1 cellular context compared by ENCODE assay signal in the genomic region with DNA sequence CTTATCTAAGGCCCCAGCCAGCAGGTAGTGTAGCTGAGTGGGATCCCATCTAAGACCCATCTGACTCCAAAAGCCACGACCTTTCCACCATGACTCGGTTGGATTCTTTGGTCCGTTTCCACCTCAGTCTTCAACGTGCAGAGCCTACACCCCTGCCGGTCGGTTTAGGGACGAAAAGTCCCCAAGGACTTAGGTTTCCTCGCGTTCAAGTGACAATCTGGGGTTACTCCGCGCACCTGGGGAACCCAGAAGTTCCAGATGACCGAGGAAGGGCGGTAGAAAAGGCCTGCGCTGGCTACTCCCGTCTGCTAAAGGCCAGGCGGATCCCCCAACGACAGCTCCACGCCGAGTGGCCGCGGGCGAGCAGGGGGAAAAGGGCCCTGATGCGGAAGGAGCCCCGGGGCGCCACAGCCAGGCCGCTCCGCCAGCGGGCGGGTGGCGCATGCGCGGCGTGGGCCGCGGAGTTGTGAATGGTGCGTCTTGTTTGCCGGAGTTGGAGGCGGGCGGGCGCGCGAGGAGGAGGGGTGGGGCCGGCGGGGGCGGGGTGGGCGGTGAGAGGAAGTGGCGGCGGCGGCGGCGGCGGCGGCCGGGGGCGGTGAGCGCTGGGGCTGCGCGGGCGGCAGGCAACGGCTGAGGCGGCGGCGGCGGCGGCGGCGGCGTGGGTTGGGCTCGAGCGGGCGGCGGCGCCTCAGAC.
TF ChIP-seq lines count a peak whose summit lies in the region.

A gene (plus strand): TSS at position 595 of the 694 bp plus-strand sequence. CDS start 259 bp downstream, outside the sequence.

TF ChIP-seq in HepG2, 621 proteins besides CTCF, POLR2A, EP300 and RAD21 (continued from another document and continues in another):
- TF ChIP-seq, protein P1, sequence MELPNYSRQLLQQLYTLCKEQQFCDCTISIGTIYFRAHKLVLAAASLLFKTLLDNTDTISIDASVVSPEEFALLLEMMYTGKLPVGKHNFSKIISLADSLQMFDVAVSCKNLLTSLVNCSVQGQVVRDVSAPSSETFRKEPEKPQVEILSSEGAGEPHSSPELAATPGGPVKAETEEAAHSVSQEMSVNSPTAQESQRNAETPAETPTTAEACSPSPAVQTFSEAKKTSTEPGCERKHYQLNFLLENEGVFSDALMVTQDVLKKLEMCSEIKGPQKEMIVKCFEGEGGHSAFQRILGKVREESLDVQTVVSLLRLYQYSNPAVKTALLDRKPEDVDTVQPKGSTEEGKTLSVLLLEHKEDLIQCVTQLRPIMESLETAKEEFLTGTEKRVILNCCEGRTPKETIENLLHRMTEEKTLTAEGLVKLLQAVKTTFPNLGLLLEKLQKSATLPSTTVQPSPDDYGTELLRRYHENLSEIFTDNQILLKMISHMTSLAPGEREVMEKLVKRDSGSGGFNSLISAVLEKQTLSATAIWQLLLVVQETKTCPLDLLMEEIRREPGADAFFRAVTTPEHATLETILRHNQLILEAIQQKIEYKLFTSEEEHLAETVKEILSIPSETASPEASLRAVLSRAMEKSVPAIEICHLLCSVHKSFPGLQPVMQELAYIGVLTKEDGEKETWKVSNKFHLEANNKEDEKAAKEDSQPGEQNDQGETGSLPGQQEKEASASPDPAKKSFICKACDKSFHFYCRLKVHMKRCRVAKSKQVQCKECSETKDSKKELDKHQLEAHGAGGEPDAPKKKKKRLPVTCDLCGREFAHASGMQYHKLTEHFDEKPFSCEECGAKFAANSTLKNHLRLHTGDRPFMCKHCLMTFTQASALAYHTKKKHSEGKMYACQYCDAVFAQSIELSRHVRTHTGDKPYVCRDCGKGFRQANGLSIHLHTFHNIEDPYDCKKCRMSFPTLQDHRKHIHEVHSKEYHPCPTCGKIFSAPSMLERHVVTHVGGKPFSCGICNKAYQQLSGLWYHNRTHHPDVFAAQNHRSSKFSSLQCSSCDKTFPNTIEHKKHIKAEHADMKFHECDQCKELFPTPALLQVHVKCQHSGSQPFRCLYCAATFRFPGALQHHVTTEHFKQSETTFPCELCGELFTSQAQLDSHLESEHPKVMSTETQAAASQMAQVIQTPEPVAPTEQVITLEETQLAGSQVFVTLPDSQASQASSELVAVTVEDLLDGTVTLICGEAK (IDR thresholded peaks at IDR 0.05), result no peak
- TF ChIP-seq, protein P1 (CRISPR knock-in tag; IDR thresholded peaks at IDR 0.05), result peak; percentile 80; the same call in 1 of the 2 replicates
- TF ChIP-seq ZNF615 (CRISPR knock-in tag; IDR thresholded peaks at IDR 0.05; ENCODE audit: borderline replicate concordance), result no peak
- TF ChIP-seq CREM (IDR thresholded peaks at IDR 0.05), result no peak
- TF ChIP-seq CREM (CRISPR knock-in tag; IDR thresholded peaks at IDR 0.05), result no peak
- 0 out of 2 replicates have a peak, but pooled peaks have one; percentile 81 for TF ChIP-seq ZNF572 (CRISPR knock-in tag; IDR thresholded peaks at IDR 0.05)
- TF ChIP-seq, protein P2, sequence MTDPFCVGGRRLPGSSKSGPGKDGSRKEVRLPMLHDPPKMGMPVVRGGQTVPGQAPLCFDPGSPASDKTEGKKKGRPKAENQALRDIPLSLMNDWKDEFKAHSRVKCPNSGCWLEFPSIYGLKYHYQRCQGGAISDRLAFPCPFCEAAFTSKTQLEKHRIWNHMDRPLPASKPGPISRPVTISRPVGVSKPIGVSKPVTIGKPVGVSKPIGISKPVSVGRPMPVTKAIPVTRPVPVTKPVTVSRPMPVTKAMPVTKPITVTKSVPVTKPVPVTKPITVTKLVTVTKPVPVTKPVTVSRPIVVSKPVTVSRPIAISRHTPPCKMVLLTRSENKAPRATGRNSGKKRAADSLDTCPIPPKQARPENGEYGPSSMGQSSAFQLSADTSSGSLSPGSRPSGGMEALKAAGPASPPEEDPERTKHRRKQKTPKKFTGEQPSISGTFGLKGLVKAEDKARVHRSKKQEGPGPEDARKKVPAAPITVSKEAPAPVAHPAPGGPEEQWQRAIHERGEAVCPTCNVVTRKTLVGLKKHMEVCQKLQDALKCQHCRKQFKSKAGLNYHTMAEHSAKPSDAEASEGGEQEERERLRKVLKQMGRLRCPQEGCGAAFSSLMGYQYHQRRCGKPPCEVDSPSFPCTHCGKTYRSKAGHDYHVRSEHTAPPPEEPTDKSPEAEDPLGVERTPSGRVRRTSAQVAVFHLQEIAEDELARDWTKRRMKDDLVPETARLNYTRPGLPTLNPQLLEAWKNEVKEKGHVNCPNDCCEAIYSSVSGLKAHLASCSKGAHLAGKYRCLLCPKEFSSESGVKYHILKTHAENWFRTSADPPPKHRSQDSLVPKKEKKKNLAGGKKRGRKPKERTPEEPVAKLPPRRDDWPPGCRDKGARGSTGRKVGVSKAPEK (CRISPR knock-in tag; IDR thresholded peaks at IDR 0.05; ENCODE audit: borderline replicate concordance), result peak; percentile 77; the same call in 1 of the 2 replicates
- TF ChIP-seq, protein P3, sequence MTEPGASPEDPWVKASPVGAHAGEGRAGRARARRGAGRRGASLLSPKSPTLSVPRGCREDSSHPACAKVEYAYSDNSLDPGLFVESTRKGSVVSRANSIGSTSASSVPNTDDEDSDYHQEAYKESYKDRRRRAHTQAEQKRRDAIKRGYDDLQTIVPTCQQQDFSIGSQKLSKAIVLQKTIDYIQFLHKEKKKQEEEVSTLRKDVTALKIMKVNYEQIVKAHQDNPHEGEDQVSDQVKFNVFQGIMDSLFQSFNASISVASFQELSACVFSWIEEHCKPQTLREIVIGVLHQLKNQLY (CRISPR knock-in tag; IDR thresholded peaks at IDR 0.05), result peak; percentile 42; the same call in 1 of the 2 replicates
- peak; percentile 78 for TF ChIP-seq ZBTB7B (CRISPR knock-in tag; IDR thresholded peaks at IDR 0.05)
- TF ChIP-seq, protein P4, sequence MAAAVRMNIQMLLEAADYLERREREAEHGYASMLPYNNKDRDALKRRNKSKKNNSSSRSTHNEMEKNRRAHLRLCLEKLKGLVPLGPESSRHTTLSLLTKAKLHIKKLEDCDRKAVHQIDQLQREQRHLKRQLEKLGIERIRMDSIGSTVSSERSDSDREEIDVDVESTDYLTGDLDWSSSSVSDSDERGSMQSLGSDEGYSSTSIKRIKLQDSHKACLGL (CRISPR knock-in tag; IDR thresholded peaks at IDR 0.05), result peak; percentile 35; the same call in 1 of the 2 replicates
- TF ChIP-seq ZSCAN25 (CRISPR knock-in tag; IDR thresholded peaks at IDR 0.05), result peak; percentile 91
- TF ChIP-seq ZNF761 (CRISPR knock-in tag; conservative IDR thresholded peaks at IDR 0.05), result no peak; the same call in 1 of the 2 replicates
- TF ChIP-seq, protein P5, sequence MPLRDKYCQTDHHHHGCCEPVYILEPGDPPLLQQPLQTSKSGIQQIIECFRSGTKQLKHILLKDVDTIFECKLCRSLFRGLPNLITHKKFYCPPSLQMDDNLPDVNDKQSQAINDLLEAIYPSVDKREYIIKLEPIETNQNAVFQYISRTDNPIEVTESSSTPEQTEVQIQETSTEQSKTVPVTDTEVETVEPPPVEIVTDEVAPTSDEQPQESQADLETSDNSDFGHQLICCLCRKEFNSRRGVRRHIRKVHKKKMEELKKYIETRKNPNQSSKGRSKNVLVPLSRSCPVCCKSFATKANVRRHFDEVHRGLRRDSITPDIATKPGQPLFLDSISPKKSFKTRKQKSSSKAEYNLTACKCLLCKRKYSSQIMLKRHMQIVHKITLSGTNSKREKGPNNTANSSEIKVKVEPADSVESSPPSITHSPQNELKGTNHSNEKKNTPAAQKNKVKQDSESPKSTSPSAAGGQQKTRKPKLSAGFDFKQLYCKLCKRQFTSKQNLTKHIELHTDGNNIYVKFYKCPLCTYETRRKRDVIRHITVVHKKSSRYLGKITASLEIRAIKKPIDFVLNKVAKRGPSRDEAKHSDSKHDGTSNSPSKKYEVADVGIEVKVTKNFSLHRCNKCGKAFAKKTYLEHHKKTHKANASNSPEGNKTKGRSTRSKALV (CRISPR knock-in tag; IDR thresholded peaks at IDR 0.05), result no peak; the same call in 1 of the 2 replicates
- no peak for TF ChIP-seq NFE2L2 (IDR thresholded peaks at IDR 0.05; ENCODE audit: low read length)
- TF ChIP-seq ZNF629 (CRISPR knock-in tag; conservative IDR thresholded peaks at IDR 0.05), result peak; percentile 73
- TF ChIP-seq PCBP2 (optimal IDR thresholded peaks at IDR 0.05; ENCODE audit: low read depth, low read length, poor library complexity, severe bottlenecking), result no peak
- TF ChIP-seq, protein P6, sequence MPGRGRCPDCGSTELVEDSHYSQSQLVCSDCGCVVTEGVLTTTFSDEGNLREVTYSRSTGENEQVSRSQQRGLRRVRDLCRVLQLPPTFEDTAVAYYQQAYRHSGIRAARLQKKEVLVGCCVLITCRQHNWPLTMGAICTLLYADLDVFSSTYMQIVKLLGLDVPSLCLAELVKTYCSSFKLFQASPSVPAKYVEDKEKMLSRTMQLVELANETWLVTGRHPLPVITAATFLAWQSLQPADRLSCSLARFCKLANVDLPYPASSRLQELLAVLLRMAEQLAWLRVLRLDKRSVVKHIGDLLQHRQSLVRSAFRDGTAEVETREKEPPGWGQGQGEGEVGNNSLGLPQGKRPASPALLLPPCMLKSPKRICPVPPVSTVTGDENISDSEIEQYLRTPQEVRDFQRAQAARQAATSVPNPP (CRISPR knock-in tag; IDR thresholded peaks at IDR 0.05), result no peak
- TF ChIP-seq CBX1 (IDR thresholded peaks at IDR 0.05; ENCODE audit: low read depth), result no peak
- TF ChIP-seq, protein P7, sequence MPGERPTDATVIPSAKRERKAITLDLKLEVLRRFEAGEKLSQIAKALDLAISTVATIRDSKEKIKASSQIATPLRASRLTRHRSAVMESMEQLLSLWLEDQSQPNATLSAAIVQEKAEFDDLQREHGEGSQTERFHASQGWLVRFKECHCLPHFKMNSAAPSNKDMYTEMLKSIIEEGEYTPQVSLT (CRISPR knock-in tag; IDR thresholded peaks at IDR 0.05; ENCODE audit: borderline replicate concordance, low read depth), result no peak
- peak; percentile 83; the same call in 1 of the 2 replicates for TF ChIP-seq ZNF350 (CRISPR knock-in tag; IDR thresholded peaks at IDR 0.05; ENCODE audit: borderline replicate concordance, low read depth)
- TF ChIP-seq ZNF335 (CRISPR knock-in tag; IDR thresholded peaks at IDR 0.05), result peak; percentile 80; the same call in 1 of the 2 replicates
- no peak for TF ChIP-seq FOXP1 (IDR thresholded peaks at IDR 0.05)
- TF ChIP-seq FOXP1 (CRISPR knock-in tag; IDR thresholded peaks at IDR 0.05), result no peak
- TF ChIP-seq GATA4 (IDR thresholded peaks at IDR 0.05; ENCODE audit: borderline replicate concordance, low read depth), result peak; percentile 72; the same call in 1 of the 2 replicates
- no peak for TF ChIP-seq PPARG (CRISPR knock-in tag; conservative IDR thresholded peaks at IDR 0.05)
- TF ChIP-seq PHB2 (IDR thresholded peaks at IDR 0.05; ENCODE audit: partially characterized antibody), result no peak
- TF ChIP-seq, protein P8, sequence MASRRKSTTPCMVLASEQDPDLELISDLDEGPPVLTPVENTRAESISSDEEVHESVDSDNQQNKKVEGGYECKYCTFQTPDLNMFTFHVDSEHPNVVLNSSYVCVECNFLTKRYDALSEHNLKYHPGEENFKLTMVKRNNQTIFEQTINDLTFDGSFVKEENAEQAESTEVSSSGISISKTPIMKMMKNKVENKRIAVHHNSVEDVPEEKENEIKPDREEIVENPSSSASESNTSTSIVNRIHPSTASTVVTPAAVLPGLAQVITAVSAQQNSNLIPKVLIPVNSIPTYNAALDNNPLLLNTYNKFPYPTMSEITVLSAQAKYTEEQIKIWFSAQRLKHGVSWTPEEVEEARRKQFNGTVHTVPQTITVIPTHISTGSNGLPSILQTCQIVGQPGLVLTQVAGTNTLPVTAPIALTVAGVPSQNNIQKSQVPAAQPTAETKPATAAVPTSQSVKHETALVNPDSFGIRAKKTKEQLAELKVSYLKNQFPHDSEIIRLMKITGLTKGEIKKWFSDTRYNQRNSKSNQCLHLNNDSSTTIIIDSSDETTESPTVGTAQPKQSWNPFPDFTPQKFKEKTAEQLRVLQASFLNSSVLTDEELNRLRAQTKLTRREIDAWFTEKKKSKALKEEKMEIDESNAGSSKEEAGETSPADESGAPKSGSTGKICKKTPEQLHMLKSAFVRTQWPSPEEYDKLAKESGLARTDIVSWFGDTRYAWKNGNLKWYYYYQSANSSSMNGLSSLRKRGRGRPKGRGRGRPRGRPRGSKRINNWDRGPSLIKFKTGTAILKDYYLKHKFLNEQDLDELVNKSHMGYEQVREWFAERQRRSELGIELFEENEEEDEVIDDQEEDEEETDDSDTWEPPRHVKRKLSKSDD (CRISPR knock-in tag; IDR thresholded peaks at IDR 0.05; ENCODE audit: low read depth), result no peak
- no peak for TF ChIP-seq ZBTB3 (CRISPR knock-in tag; IDR thresholded peaks at IDR 0.05; ENCODE audit: borderline replicate concordance, low read depth)
- no peak for TF ChIP-seq ZNF180 (CRISPR knock-in tag; IDR thresholded peaks at IDR 0.05; ENCODE audit: borderline replicate concordance, low read depth)
- TF ChIP-seq, protein P9, sequence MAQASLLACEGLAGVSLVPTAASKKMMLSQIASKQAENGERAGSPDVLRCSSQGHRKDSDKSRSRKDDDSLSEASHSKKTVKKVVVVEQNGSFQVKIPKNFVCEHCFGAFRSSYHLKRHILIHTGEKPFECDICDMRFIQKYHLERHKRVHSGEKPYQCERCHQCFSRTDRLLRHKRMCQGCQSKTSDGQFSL (CRISPR knock-in tag; IDR thresholded peaks at IDR 0.05), result no peak; the same call in 1 of the 2 replicates
- no peak; the same call in none of the 2 replicates for TF ChIP-seq ZSCAN9 (CRISPR knock-in tag; IDR thresholded peaks at IDR 0.05; ENCODE audit: borderline replicate concordance)
- peak; percentile 87 for TF ChIP-seq BORCS8-MEF2B (CRISPR knock-in tag; IDR thresholded peaks at IDR 0.05)
- no peak for TF ChIP-seq EZH2 (conservative IDR thresholded peaks at IDR 0.05; ENCODE audit: low read depth, low read length)
- peak; percentile 75 for TF ChIP-seq THAP11 (CRISPR knock-in tag; IDR thresholded peaks at IDR 0.05)
- peak; percentile 48; the same call in 1 of the 2 replicates for TF ChIP-seq ZNF12 (CRISPR knock-in tag; IDR thresholded peaks at IDR 0.05)
- TF ChIP-seq ZNF20 (CRISPR knock-in tag; IDR thresholded peaks at IDR 0.05), result no peak
- TF ChIP-seq ZNF263 (CRISPR knock-in tag; IDR thresholded peaks at IDR 0.05), result peak; percentile 60; the same call in 1 of the 2 replicates
- no peak for TF ChIP-seq ZNF652 (CRISPR knock-in tag; IDR thresholded peaks at IDR 0.05; ENCODE audit: borderline replicate concordance, low read depth)
